Comparison of ENCODE assay signal across 25 cellular contexts in the genomic region with DNA sequence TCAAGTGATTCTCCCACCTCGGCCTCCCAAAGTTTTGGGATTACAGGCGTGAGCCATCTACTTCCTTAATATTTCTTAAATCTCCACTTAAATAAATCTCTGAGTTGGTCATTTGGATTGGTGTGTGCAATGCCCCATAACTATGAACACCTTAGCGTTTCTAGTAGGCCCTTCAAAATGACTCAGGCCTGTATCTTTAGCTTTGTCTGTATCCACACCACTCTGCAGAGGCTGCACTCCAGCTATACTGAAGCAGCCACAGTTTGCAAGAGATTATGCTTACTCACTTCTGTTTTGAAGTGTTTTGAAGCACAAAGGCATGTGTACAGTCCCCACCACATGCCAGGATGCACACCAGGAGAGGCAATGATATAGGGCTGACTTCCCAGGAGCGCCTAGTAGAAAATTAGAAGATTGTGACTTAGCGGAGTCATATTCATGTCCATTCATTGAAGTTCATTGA. TPM values are rescaled to one million over a fixed set of nuclear protein-coding genes. Genes with fewer than 3 reads are reported as not detected.
A peak's percentile ranks its signal among the peaks of the same experiment; 100 is the strongest.
DNase-seq lines count a peak whose midpoint lies in the region; ATAC-seq, FAIRE-seq and TF ChIP-seq lines count a peak whose summit lies in the region.
"Had no signal": no experiment of that assay in that cellular context is flagged by ENCODE, and none has a peak within 500 bp of the region (broad histone marks: within the 10 kb centered on the region; RNA-seq: fewer than 3 reads in every experiment).

No MANE protein-coding gene starts in this region.

- peak; percentile 13 for DNase-seq in NCI-H345 (lab: John Stamatoyannopoulos, UW)
- DNase-seq in NCI-H345 treated with DMSO at 0.1 percent for 48 hours (lab: John Stamatoyannopoulos, UW; ENCODE audit: unreplicated experiment): no peak
- DNase-seq in M059J (ENCODE audit: low read depth): peak; percentile 23
- peak in 2 of 4 experiments; percentile 55 to 80 for DNase-seq in K562 (ENCODE audit: extremely low read depth in 1 of 4, low spot score in 3 of 4)
- DNase-seq in smooth muscle cell (lab: John Stamatoyannopoulos, UW; ENCODE audit: unreplicated experiment): no peak
- no peak for DNase-seq in KBM-7
- no peak for DNase-seq in stimulated activated naive CD4-positive, alpha-beta T cell treated with Interleukin-2 at 50 U/mL for 16 hours (lab: John Stamatoyannopoulos, UW)
- DNase-seq: activated CD8-positive, alpha-beta T cell treated with anti-CD3 and anti-CD28 coated beads, Interleukin-2, amount 10 ng/mL, durations not matched to agents 7 days and 5 days; activated naive CD4-positive, alpha-beta T cell treated with Interleukin-2 at 50 U/mL for 16 hours; activated T-cell treated with anti-CD3 and anti-CD28 coated beads, Interleukin-2, amount 50 U/mL, for 1 hour; central memory CD4-positive, alpha-beta T cell; GM23248; head of caudate nucleus; Kasumi-1; left colon; NCI-H1092 treated with DMSO at 0.1 percent for 48 hours; NCI-H2081 treated with DMSO at 0.1 percent for 48 hours; NCI-H510A treated with DMSO at 0.1 percent for 48 hours; stimulated activated naive B cell treated with anti-CD40 and anti-IgM and Interleukin-4, amounts not matched to agents 10 μg/mL and 1 μg/mL and 100 μg/mL, for 72 hours had no signal

- H4K20me1 ChIP-seq in K562 (replicated peaks; ENCODE audit: control insufficient read depth, insufficient read depth, low read length) (no peaks in the 10 kb centered on the region), smooth muscle cell (ENCODE audit: low read depth) (peaks cover 5% of the 10 kb centered on the region)

- no peaks in the 10 kb centered on the region for H3K9me3 ChIP-seq in K562 (replicated peaks; ENCODE audit: control insufficient read depth, insufficient read depth, low read depth, low read length)
- no peaks in the 10 kb centered on the region for H3K9me3 ChIP-seq in smooth muscle cell (replicated peaks; ENCODE audit: low read depth)
- H3K9me3 ChIP-seq: BLaER1, prostate gland had no signal

- H3K4me1 ChIP-seq in K562 (replicated peaks in 1 of 2; ENCODE audit: control insufficient read depth in 2 of 2, insufficient read depth in 2 of 2, low read length in 2 of 2): peaks cover 27 to 46% of the 10 kb centered on the region in 2 experiments
- H3K4me1 ChIP-seq in smooth muscle cell (ENCODE audit: low read depth): peaks cover 10% of the 10 kb centered on the region

- POLR2A ChIA-PET in K562 (lab: Yijun Ruan, JAX): interaction anchor here (0.7 to 5.0 kb wide), 5 partner anchors 10 to 94 kb away, joined by 3 to 40 read pairs (median 3); no protein-coding TSS in a partner anchor

- in situ Hi-C loops in K562 (cut with MboI) (loop anchor here (25.0 kb wide), 1 partner anchor 1236 kb away; the partner anchor contains the start of gene LSM8), KBM-7 (cut with MboI; ENCODE audit: low pct_unique_long_range_greater_than_20kb, low sequenced_read_pairs) (no loop called here)

- no TSS peak for BruUV-seq in K562 (replicated peaks; lab: Mats Ljungman, UMichigan)

- intact Hi-C loops in K562 (cut with micrococcal nuclease): loop anchor here (1.0 to 10.0 kb wide), 5 partner anchors 74 to 1234 kb away; partner anchors contain the start of genes LSM8 and TES

- H3K36me3 ChIP-seq in K562 (ENCODE audit: control insufficient read depth, insufficient read depth, low read length) (peaks cover 4% of the 10 kb centered on the region; the same call in 1 of the 3 replicates), smooth muscle cell (ENCODE audit: low read depth) (no peaks in the 10 kb centered on the region)
- H3K36me3 ChIP-seq: BLaER1, neural progenitor cell, prostate gland had no signal

- no peaks in the 10 kb centered on the region for H3K27me3 ChIP-seq in K562 (ENCODE audit: control insufficient read depth in 2 of 2, insufficient read depth in 2 of 2, low read length in 2 of 2)
- H3K27me3 ChIP-seq in smooth muscle cell (ENCODE audit: low read depth): no peaks in the 10 kb centered on the region
- H3K27me3 ChIP-seq: BLaER1, neural progenitor cell had no signal

- no peak for TF ChIP-seq RAD21 in K562 (CRISPR knock-in tag; conservative IDR thresholded peaks at IDR 0.05 in 1 of 2, IDR thresholded peaks at IDR 0.05 in 1 of 2)

- peak overlapping the region in 1 of 2 experiments; percentile 96; a peak in 1 of 4 replicates for H3K9ac ChIP-seq in K562 (ENCODE audit: insufficient read depth in 1 of 2, low read depth in 2 of 2, low read length in 2 of 2)
- no peak overlapping the region for H3K9ac ChIP-seq in smooth muscle cell (ENCODE audit: low read depth)
- H3K9ac ChIP-seq: BLaER1, GM23248, neural progenitor cell had no signal

- WGBS in K562 (ENCODE audit: insufficient coverage, low coverage, missing lambda C conversion rate): 52% methylated on average over 5 of the region's 5 CpGs
- WGBS in smooth muscle cell (ENCODE audit: low lambda C conversion rate): 82% methylated on average over 5 of the region's 5 CpGs

- no peak for TF ChIP-seq POLR2A in K562 (conservative IDR thresholded peaks at IDR 0.05)

- TF ChIP-seq CTCF in K562 (IDR thresholded peaks at IDR 0.05 in 2 of 3, conservative IDR thresholded peaks at IDR 0.05 in 1 of 3; ENCODE audit: insufficient read depth in 2 of 3, low read depth in 1 of 3, low read length in 3 of 3): no peak
- TF ChIP-seq CTCF in smooth muscle cell (IDR thresholded peaks at IDR 0.05; ENCODE audit: borderline replicate concordance, insufficient read depth, poor library complexity, severe bottlenecking): no peak

- H3K4me2 ChIP-seq in K562 (ENCODE audit: insufficient read depth, low read length) (peak overlapping the region; percentile 75; the same call in 1 of the 2 replicates), smooth muscle cell (peak overlapping the region; percentile 4)
- H3K4me2 ChIP-seq: BLaER1, neural progenitor cell had no signal

- CTCF ChIA-PET in K562 (lab: Yijun Ruan, JAX; ENCODE audit: low intra/inter-chr PET ratio): no interaction called here

- peaks cover 24% of the 10 kb centered on the region for H3K79me2 ChIP-seq in K562 (ENCODE audit: control insufficient read depth, insufficient read depth, low read length)
- H3K79me2 ChIP-seq in smooth muscle cell (ENCODE audit: low read depth): peaks cover 15% of the 10 kb centered on the region

- H3F3A ChIP-seq in smooth muscle cell (ENCODE audit: low read depth): peaks cover 12% of the 10 kb centered on the region

- H3K9me1 ChIP-seq in K562 (ENCODE audit: control insufficient read depth, insufficient read depth, low read length): no peaks in the 10 kb centered on the region

- H3K4me3 ChIP-seq in K562: no peak overlapping the region
- no peak overlapping the region for H3K4me3 ChIP-seq in smooth muscle cell
- H3K4me3 ChIP-seq: BLaER1, GM23248, neural progenitor cell, prostate gland, skin epidermis had no signal

- FAIRE-seq in K562 (lab: Jason Lieb, UNC): peak; percentile 35

- H2AFZ ChIP-seq in K562 (ENCODE audit: low read depth, low read length): peak overlapping the region; percentile 98
- no peak overlapping the region for H2AFZ ChIP-seq in smooth muscle cell (ENCODE audit: low read depth)
- H2AFZ ChIP-seq: GM23248, neural progenitor cell had no signal

- H3K27ac ChIP-seq in K562 (ENCODE audit: extremely low read depth, low read depth, low read length) (peak overlapping the region; percentile 95), smooth muscle cell (ENCODE audit: low read depth) (peak overlapping the region; percentile 51)
- H3K27ac ChIP-seq: BLaER1, GM23248, neural progenitor cell, prostate gland, skin epidermis had no signal

- TF ChIP-seq EP300 in K562 (IDR thresholded peaks at IDR 0.05; ENCODE audit: low read length): peak; percentile 37; the same call in 1 of the 2 replicates

- ATAC-seq in K562 (peak; percentile 9), GM19324 (IDR thresholded peaks at IDR 0.05; ENCODE audit: low FRiP score, unreplicated experiment) (no peak)
- ATAC-seq: activated CD4-positive, CD25-positive, alpha-beta regulatory T cell treated with anti-CD3 and anti-CD28 coated beads, Interleukin-2, amount 50 U/mL, for 24 hours; activated CD8-positive, alpha-beta T cell treated with anti-CD3 and anti-CD28 coated beads, Interleukin-2, amount 10 ng/mL, durations not matched to agents 7 days and 5 days; stimulated activated naive B cell treated with anti-CD40 and anti-IgM and Interleukin-4, amounts not matched to agents 10 μg/mL and 1 μg/mL and 100 μg/mL, for 72 hours had no signal

TF ChIP-seq in K562, 482 proteins besides CTCF, POLR2A, EP300 and RAD21 (continues in another document):
- TF ChIP-seq ZNF431 (CRISPR knock-in tag; IDR thresholded peaks at IDR 0.05): peak; percentile 7; the same call in 1 of the 2 replicates
- no peak for TF ChIP-seq ZNF780A (CRISPR knock-in tag; IDR thresholded peaks at IDR 0.05)
- TF ChIP-seq, protein P1, sequence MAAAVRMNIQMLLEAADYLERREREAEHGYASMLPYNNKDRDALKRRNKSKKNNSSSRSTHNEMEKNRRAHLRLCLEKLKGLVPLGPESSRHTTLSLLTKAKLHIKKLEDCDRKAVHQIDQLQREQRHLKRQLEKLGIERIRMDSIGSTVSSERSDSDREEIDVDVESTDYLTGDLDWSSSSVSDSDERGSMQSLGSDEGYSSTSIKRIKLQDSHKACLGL (CRISPR knock-in tag; IDR thresholded peaks at IDR 0.05; ENCODE audit: borderline replicate concordance, poor library complexity, severe bottlenecking): no peak
- TF ChIP-seq KHSRP (IDR thresholded peaks at IDR 0.05): no peak
- no peak for TF ChIP-seq ZNF124 (CRISPR knock-in tag; IDR thresholded peaks at IDR 0.05)

RNA-seq across cellular contexts. Expression of gene ST7, which starts 2.4 kb away (rescaled TPM):
- total RNA-seq in M059J (2014; rRNA removed; shearing (Covaris generic)): 27.2 and 36.8 TPM in 2 replicates
- total RNA-seq in K562 (2011; cell fraction: chromatin; rRNA removed; ENCODE audit: low replicate concordance): 99.4 and 111 TPM in 2 replicates
- 89.4 and 90.1 TPM in 2 replicates for total RNA-seq in K562 (2011; cell fraction: nucleolus; rRNA removed)
- total RNA-seq in K562 (2011; cell fraction: nucleoplasm; rRNA removed): 107 and 111 TPM in 2 replicates
- total RNA-seq in K562 (2014; rRNA removed): 45.5 and 46.1 TPM in 2 replicates
- 23.9 and 24.9 TPM in 2 replicates for total RNA-seq in K562 (2014; rRNA removed; fragmentation: Illumina TruSeq; extraction: Trizol)
- total RNA-seq in K562 (2015; rRNA removed; fragmentation: Illumina TruSeq; extraction: Trizol): 36.9 and 37.2 TPM in 2 replicates
- total RNA-seq in K562 (2021): 31.1 and 34.1 TPM in 2 replicates
- polyA plus RNA-seq in K562 (2011; rRNA removed): 32.7 and 52.8 TPM in 2 replicates
- polyA plus RNA-seq in K562 (2011; cell fraction: cytosol; rRNA removed): 26.2 and 27.3 TPM in 2 replicates
- polyA plus RNA-seq in K562 (2011; cell fraction: nucleus; rRNA removed): 40.7 and 45.7 TPM in 2 replicates
- 42.1 and 46.6 TPM in 2 replicates for polyA plus RNA-seq in K562 (2012)
- 41.7 and 56.3 TPM in 2 replicates for polyA plus RNA-seq in K562 (2014; fragmentation: Illumina TruSeq; extraction: Trizol)
- 10 to 100 TPM; 30.9 to 47.6 TPM for polyA plus RNA-seq in K562 (2014; fragmentation: Nextera tagmentation; extraction: Ambion mirVana)
- 28.4 and 42.3 TPM in 2 replicates for polyA plus RNA-seq in K562 (2014; rRNA removed)
- 59.1 and 77.6 TPM in 2 replicates for polyA minus RNA-seq in K562 (2011; rRNA and poly(A)+ RNA removed)
- 21.3 and 32.6 TPM in 2 replicates for polyA minus RNA-seq in K562 (2011; cell fraction: cytosol; rRNA and poly(A)+ RNA removed)
- 66.8 and 85.0 TPM in 2 replicates for polyA minus RNA-seq in K562 (2011; cell fraction: nucleus; rRNA and poly(A)+ RNA removed)
- total RNA-seq in smooth muscle cell: 23.2 and 35.5 TPM in 2 replicates
- 25.1 and 26.1 TPM in 2 replicates for polyA plus RNA-seq in smooth muscle cell

Comparison
In these comparisons a context has a peak if more than half of its experiments do, and no peak if none do; other contexts are left out.
1. DNase-seq: peak in NCI-H345 (single experiment) and M059J (single experiment); none in NCI-H345 treated with DMSO at 0.1 percent for 48 hours (single experiment), smooth muscle cell (single experiment), KBM-7 (single experiment) and stimulated activated naive CD4-positive, alpha-beta T cell treated with Interleukin-2 at 50 U/mL for 16 hours (single experiment).